In the genomic region with DNA sequence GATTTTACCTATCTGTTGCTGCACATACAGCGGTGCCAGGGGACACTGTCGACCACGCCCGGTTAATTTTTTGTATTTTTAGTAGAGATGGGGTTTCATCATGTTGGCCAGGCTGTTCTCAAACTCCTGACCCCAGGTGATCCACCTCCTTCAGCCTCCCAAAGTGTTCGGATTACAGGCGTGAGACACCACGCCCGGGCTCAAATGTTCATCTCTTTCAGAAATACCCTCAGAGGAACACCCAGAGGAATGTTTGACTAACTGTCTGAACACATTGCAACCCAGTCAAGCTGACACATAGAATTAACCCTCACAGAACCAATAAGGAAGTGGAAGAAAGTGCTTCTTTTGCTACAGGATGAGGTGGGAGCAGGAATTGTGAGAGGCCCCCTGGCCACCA, we compare ENCODE assay signal across 20 cellular contexts.
"Had no signal": no experiment of that assay in that cellular context is flagged by ENCODE, and none has a peak within 500 bp of the region (broad histone marks: within the 10 kb centered on the region; RNA-seq: fewer than 3 reads in every experiment).

No MANE protein-coding gene starts in this region.

- H3K36me3 ChIP-seq: adrenal gland, ascending aorta, colonic mucosa, esophagus muscularis mucosa, gastrocnemius medialis, sigmoid colon, tibial artery had no signal

- H3K9me3 ChIP-seq: adrenal gland, ascending aorta, colonic mucosa, esophagus muscularis mucosa, gastrocnemius medialis, sigmoid colon, tibial artery had no signal

- ATAC-seq: activated T-helper 17 cell treated with anti-CD3 and anti-CD28 coated beads, Interleukin-2, amount 50 U/mL, for 72 hours; effector memory CD8-positive, alpha-beta T cell; gastrocnemius medialis; left colon; WTC11 had no signal

- H3K27me3 ChIP-seq: adrenal gland, ascending aorta, colonic mucosa, dorsolateral prefrontal cortex, esophagus muscularis mucosa, gastrocnemius medialis, sigmoid colon, tibial artery had no signal

- H3K4me1 ChIP-seq: ascending aorta, colonic mucosa, esophagus muscularis mucosa, gastrocnemius medialis, parathyroid adenoma, sigmoid colon, tibial artery had no signal

- FAIRE-seq: endothelial cell of umbilical vein, urothelium cell line had no signal

- H3K27ac ChIP-seq: adrenal gland, ascending aorta, colonic mucosa, dorsolateral prefrontal cortex, esophagus muscularis mucosa, gastrocnemius medialis, parathyroid adenoma, sigmoid colon, tibial artery had no signal

- H3K4me3 ChIP-seq: adrenal gland, ascending aorta, colonic mucosa, dorsolateral prefrontal cortex, esophagus muscularis mucosa, gastrocnemius medialis, sigmoid colon, tibial artery had no signal

- DNase-seq: activated T-cell treated with anti-CD3 and anti-CD28 coated beads, Interleukin-2, amount 50 U/mL, for 1 hour; adrenal gland; colonic mucosa; dorsolateral prefrontal cortex; effector memory CD8-positive, alpha-beta T cell; gastrocnemius medialis; left colon; nucleus accumbens; sigmoid colon; stimulated activated CD4-positive, alpha-beta T cell treated with anti-CD3 and anti-CD28 coated beads, Interleukin-2, amount 100 ng/mL, for 48 hours; stimulated activated naive CD4-positive, alpha-beta T cell treated with Interleukin-2 at 50 U/mL for 16 hours; T1000; tibial artery had no signal
